In the genomic region with DNA sequence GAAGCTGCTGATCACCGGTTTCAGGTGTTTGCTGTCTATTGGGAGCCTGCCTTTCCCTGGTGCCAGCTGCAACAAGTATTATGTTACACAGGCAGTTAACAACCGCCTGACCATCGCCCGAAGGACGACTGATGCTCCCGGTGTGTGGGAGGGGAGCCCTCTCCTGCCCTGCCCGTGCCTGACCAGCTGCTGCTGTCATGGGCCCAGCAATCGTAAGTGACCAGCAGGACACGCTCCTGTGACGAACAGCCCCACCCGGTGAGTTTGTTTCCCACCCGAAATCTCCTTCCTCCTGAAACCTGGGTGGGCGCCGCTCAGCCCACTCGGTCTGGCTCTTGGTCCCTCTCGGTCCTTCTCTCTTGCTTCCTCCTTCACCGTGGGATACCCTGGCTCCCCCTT, we compare ENCODE assay signal across 1 cellular context.
TF ChIP-seq lines count a peak whose summit lies in the region.

No MANE protein-coding gene starts in this region.

TF ChIP-seq in HepG2, 621 proteins besides CTCF, POLR2A, EP300 and RAD21 (continues in another document):
- TF ChIP-seq ZNF337 (CRISPR knock-in tag; IDR thresholded peaks at IDR 0.05; ENCODE audit: borderline replicate concordance, low read depth) (no peak), ZNF552 (CRISPR knock-in tag; IDR thresholded peaks at IDR 0.05; ENCODE audit: borderline replicate concordance) (no peak), SP1 (IDR thresholded peaks at IDR 0.05) (no peak), SP1 (CRISPR knock-in tag; IDR thresholded peaks at IDR 0.05) (no peak), ARID4A (CRISPR knock-in tag; IDR thresholded peaks at IDR 0.05; ENCODE audit: borderline replicate concordance) (peak; percentile 31; the same call in 1 of the 2 replicates), ZFAT (CRISPR knock-in tag; conservative IDR thresholded peaks at IDR 0.05) (no peak), FOSL1 (CRISPR knock-in tag; IDR thresholded peaks at IDR 0.05; ENCODE audit: borderline replicate concordance) (no peak), ZNF629 (CRISPR knock-in tag; conservative IDR thresholded peaks at IDR 0.05) (no peak), ZNF383 (CRISPR knock-in tag; IDR thresholded peaks at IDR 0.05; ENCODE audit: borderline replicate concordance) (no peak), GMEB2 (CRISPR knock-in tag; IDR thresholded peaks at IDR 0.05; ENCODE audit: low read depth) (no peak), FOXO4 (CRISPR knock-in tag; conservative IDR thresholded peaks at IDR 0.05) (0 out of 2 replicates have a peak, but pooled peaks have one; percentile 54), ZNF557 (CRISPR knock-in tag; IDR thresholded peaks at IDR 0.05) (no peak), ZNF292 (CRISPR knock-in tag; IDR thresholded peaks at IDR 0.05; ENCODE audit: borderline replicate concordance, low read depth) (no peak), ZNF720 (CRISPR knock-in tag; IDR thresholded peaks at IDR 0.05) (no peak), ZNF12 (CRISPR knock-in tag; IDR thresholded peaks at IDR 0.05) (peak; percentile 66; the same call in 1 of the 2 replicates), ZNF317 (CRISPR knock-in tag; IDR thresholded peaks at IDR 0.05) (0 out of 2 replicates have a peak, but pooled peaks have one; percentile 1), ZNF674 (CRISPR knock-in tag; IDR thresholded peaks at IDR 0.05; ENCODE audit: low read depth) (no peak), TIGD3 (CRISPR knock-in tag; IDR thresholded peaks at IDR 0.05; ENCODE audit: borderline replicate concordance) (no peak), BRD4 (CRISPR knock-in tag; IDR thresholded peaks at IDR 0.05) (no peak), ZC3H13 (CRISPR knock-in tag; IDR thresholded peaks at IDR 0.05) (no peak), ZBTB3 (CRISPR knock-in tag; IDR thresholded peaks at IDR 0.05; ENCODE audit: borderline replicate concordance, low read depth) (no peak), ZNF280B (CRISPR knock-in tag; IDR thresholded peaks at IDR 0.05; ENCODE audit: borderline replicate concordance) (0 out of 2 replicates have a peak, but pooled peaks have one; percentile 13), GPBP1L1 (CRISPR knock-in tag; IDR thresholded peaks at IDR 0.05) (no peak)
- TF ChIP-seq, protein P1, sequence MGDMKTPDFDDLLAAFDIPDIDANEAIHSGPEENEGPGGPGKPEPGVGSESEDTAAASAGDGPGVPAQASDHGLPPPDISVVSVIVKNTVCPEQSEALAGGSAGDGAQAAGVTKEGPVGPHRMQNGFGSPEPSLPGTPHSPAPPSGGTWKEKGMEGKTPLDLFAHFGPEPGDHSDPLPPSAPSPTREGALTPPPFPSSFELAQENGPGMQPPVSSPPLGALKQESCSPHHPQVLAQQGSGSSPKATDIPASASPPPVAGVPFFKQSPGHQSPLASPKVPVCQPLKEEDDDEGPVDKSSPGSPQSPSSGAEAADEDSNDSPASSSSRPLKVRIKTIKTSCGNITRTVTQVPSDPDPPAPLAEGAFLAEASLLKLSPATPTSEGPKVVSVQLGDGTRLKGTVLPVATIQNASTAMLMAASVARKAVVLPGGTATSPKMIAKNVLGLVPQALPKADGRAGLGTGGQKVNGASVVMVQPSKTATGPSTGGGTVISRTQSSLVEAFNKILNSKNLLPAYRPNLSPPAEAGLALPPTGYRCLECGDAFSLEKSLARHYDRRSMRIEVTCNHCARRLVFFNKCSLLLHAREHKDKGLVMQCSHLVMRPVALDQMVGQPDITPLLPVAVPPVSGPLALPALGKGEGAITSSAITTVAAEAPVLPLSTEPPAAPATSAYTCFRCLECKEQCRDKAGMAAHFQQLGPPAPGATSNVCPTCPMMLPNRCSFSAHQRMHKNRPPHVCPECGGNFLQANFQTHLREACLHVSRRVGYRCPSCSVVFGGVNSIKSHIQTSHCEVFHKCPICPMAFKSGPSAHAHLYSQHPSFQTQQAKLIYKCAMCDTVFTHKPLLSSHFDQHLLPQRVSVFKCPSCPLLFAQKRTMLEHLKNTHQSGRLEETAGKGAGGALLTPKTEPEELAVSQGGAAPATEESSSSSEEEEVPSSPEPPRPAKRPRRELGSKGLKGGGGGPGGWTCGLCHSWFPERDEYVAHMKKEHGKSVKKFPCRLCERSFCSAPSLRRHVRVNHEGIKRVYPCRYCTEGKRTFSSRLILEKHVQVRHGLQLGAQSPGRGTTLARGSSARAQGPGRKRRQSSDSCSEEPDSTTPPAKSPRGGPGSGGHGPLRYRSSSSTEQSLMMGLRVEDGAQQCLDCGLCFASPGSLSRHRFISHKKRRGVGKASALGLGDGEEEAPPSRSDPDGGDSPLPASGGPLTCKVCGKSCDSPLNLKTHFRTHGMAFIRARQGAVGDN (CRISPR knock-in tag; IDR thresholded peaks at IDR 0.05) = 0 out of 2 replicates have a peak, but pooled peaks have one; percentile 8
- TF ChIP-seq, protein P2, sequence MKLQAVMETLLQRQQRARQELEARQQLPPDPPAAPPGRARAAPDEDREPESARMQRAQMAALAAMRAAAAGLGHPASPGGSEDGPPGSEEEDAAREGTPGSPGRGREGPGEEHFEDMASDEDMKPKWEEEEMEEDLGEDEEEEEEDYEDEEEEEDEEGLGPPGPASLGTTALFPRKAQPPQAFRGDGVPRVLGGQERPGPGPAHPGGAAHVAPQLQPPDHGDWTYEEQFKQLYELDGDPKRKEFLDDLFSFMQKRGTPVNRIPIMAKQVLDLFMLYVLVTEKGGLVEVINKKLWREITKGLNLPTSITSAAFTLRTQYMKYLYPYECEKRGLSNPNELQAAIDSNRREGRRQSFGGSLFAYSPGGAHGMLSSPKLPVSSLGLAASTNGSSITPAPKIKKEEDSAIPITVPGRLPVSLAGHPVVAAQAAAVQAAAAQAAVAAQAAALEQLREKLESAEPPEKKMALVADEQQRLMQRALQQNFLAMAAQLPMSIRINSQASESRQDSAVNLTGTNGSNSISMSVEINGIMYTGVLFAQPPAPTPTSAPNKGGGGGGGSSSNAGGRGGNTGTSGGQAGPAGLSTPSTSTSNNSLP (IDR thresholded peaks at IDR 0.05; ENCODE audit: low read depth, low read length) = no peak
- TF ChIP-seq, protein P3, sequence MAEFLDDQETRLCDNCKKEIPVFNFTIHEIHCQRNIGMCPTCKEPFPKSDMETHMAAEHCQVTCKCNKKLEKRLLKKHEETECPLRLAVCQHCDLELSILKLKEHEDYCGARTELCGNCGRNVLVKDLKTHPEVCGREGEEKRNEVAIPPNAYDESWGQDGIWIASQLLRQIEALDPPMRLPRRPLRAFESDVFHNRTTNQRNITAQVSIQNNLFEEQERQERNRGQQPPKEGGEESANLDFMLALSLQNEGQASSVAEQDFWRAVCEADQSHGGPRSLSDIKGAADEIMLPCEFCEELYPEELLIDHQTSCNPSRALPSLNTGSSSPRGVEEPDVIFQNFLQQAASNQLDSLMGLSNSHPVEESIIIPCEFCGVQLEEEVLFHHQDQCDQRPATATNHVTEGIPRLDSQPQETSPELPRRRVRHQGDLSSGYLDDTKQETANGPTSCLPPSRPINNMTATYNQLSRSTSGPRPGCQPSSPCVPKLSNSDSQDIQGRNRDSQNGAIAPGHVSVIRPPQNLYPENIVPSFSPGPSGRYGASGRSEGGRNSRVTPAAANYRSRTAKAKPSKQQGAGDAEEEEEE (CRISPR knock-in tag; IDR thresholded peaks at IDR 0.05; ENCODE audit: borderline replicate concordance) = no peak
- TF ChIP-seq, protein P4, sequence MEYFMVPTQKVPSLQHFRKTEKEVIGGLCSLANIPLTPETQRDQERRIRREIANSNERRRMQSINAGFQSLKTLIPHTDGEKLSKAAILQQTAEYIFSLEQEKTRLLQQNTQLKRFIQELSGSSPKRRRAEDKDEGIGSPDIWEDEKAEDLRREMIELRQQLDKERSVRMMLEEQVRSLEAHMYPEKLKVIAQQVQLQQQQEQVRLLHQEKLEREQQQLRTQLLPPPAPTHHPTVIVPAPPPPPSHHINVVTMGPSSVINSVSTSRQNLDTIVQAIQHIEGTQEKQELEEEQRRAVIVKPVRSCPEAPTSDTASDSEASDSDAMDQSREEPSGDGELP (IDR thresholded peaks at IDR 0.05; ENCODE audit: borderline replicate concordance, low read depth) = peak; percentile 13; the same call in 1 of the 2 replicates
